ENCODE assay signal across 8 cellular contexts in the genomic region with DNA sequence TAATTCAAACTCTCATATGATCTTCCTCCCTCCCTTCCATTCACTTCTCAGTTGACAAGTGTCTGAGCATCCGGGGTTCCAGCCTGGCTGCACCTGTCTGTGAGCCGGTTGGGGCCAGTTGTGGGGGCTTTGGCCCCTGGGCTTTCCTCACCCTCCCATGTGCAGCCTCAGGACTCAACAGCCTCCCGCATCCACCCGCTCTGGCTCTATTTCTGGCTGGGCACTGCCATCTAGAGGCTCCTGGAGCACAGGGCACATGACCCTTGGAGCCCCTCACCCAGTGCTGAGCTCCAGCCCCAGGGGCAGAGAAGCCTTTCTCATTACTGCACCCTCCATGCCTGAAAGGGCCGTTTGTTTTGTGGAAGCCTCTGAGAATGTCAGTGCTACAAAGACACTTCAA. TPM values are rescaled to one million over a fixed set of nuclear protein-coding genes. Genes with fewer than 3 reads are reported as not detected.
DNase-seq lines count a peak whose midpoint lies in the region; ATAC-seq and TF ChIP-seq lines count a peak whose summit lies in the region.

No MANE protein-coding gene starts in this region.

- intact Hi-C loops in ascending aorta (cut with DNase I) = no loop called here

- H2AFZ ChIP-seq in MM.1S (ENCODE audit: low read length) = no peak overlapping the region

- no peaks in the 10 kb centered on the region for H3K9me2 ChIP-seq in MM.1S (replicated peaks; ENCODE audit: insufficient read depth, low read length)

- H3K36me3 ChIP-seq in MM.1S (replicated peaks; ENCODE audit: insufficient read depth, low read length) (no peaks in the 10 kb centered on the region), ascending aorta (no peaks in the 10 kb centered on the region)

- no peak overlapping the region for H3K27ac ChIP-seq in MM.1S (ENCODE audit: low read length)
- no peak overlapping the region for H3K27ac ChIP-seq in ascending aorta

- H4K20me1 ChIP-seq in MM.1S (ENCODE audit: insufficient read depth, low read length) = no peaks in the 10 kb centered on the region

- H3K9ac ChIP-seq in MM.1S (ENCODE audit: low read length) = no peak overlapping the region

- H3K4me3 ChIP-seq in MM.1S (ENCODE audit: low read length) (no peak overlapping the region), ascending aorta (no peak overlapping the region)

- H3K79me2 ChIP-seq in MM.1S (ENCODE audit: low read length) = 0 out of 2 replicates have a peak, but pooled peaks cover 2% of the 10 kb centered on the region

- DNase-seq in DMS114 treated with DMSO at 0.1 percent for 48 hours (lab: John Stamatoyannopoulos, UW; ENCODE audit: unreplicated experiment) = peak; percentile 16
- peak; percentile 64 for DNase-seq in MM.1S
- peak; percentile 24 for DNase-seq in T follicular helper cell (ENCODE audit: low read depth)
- peak in 1 of 2 donors; percentile 65 for DNase-seq in ascending aorta (ENCODE audit: low spot score in 2 of 2)
- DNase-seq in iris pigment epithelial cell (ENCODE audit: low read depth) = peak; percentile 49
- peak; percentile 62 for DNase-seq in stimulated activated CD4-positive, alpha-beta T cell treated with anti-CD3 and anti-CD28 coated beads, Interleukin-4, amount 100 ng/mL, for 1 hour

- H3K4me1 ChIP-seq in MM.1S (ENCODE audit: low read length) (peaks cover 22% of the 10 kb centered on the region), ascending aorta (peaks cover 0 to 4% of the 10 kb centered on the region in 2 donors)

- H3K27me3 ChIP-seq in MM.1S (replicated peaks; ENCODE audit: insufficient read depth, low read length) (no peaks in the 10 kb centered on the region), ascending aorta (no peaks in the 10 kb centered on the region)

- peak; percentile 60 for TF ChIP-seq CTCF in MM.1S (IDR thresholded peaks at IDR 0.05; ENCODE audit: low read length)
- TF ChIP-seq CTCF in ascending aorta (IDR thresholded peaks at IDR 0.05) = peak in 2 of 3 experiments; percentile 24 to 50

- ATAC-seq in GM21576 (IDR thresholded peaks at IDR 0.05; ENCODE audit: unreplicated experiment) (peak; percentile 52), HG03039 (IDR thresholded peaks at IDR 0.05; ENCODE audit: unreplicated experiment) (no peak)

- H3K4me2 ChIP-seq in MM.1S (ENCODE audit: low read depth, low read length) = 0 out of 2 replicates have a peak overlapping the region, but pooled peaks have one; percentile 2

- H3K9me3 ChIP-seq in MM.1S (replicated peaks; ENCODE audit: insufficient read depth, low read length) (no peaks in the 10 kb centered on the region), ascending aorta (no peaks in the 10 kb centered on the region)

- peaks cover 29% of the 10 kb centered on the region for H3F3A ChIP-seq in MM.1S (ENCODE audit: insufficient read depth, low read length)

RNA-seq across cellular contexts. Expression of a gene that starts 43.3 kb away (rescaled TPM):
- total RNA-seq in ascending aorta = 22.0 TPM
